8 cellular contexts compared by ENCODE assay signal in genomic region chr14:60655898-60656754, GRCh38. TPM values are rescaled to one million over a fixed set of nuclear protein-coding genes. Genes with fewer than 3 reads are reported as not detected.
DNase-seq lines count a peak whose midpoint lies in the region; ATAC-seq and TF ChIP-seq lines count a peak whose summit lies in the region.

No MANE protein-coding gene starts in this region.

- H3K27me3 ChIP-seq in neural cell (ENCODE audit: insufficient read depth, low read depth, low read length), result peaks cover 88% of the 10 kb centered on the region

- H3K36me3 ChIP-seq in neural cell (ENCODE audit: insufficient read depth, low read length), result no peaks in the 10 kb centered on the region

- no peak for TF ChIP-seq RAD21 in neural cell (conservative IDR thresholded peaks at IDR 0.05)

- H3K4me1 Mint-ChIP-seq in chondrocyte (ENCODE audit: low read depth), result peaks cover 75% of the 10 kb centered on the region

- H3K9me3 Mint-ChIP-seq in chondrocyte (ENCODE audit: low read depth), result no peaks in the 10 kb centered on the region

- DNase-seq in GM10266 (ENCODE audit: extremely low spot score), result peak; percentile 48
- peak; percentile 96 for DNase-seq in NCI-H128 (lab: John Stamatoyannopoulos, UW; ENCODE audit: unreplicated experiment)
- no peak for DNase-seq in chondrocyte (ENCODE audit: low spot score)
- DNase-seq in stimulated activated CD4-positive, alpha-beta T cell treated with anti-CD3 and anti-CD28 coated beads, Interleukin-2, amount 100 ng/mL, for 48 hours, result no peak
- no peak for DNase-seq in pons (ENCODE audit: low spot score)
- DNase-seq in NCI-H774 (lab: John Stamatoyannopoulos, UW), result no peak

- H3F3A ChIP-seq in neural cell (ENCODE audit: insufficient read depth, low read length, poor library complexity, severe bottlenecking), result no peaks in the 10 kb centered on the region

- ATAC-seq in HG02763 (IDR thresholded peaks at IDR 0.05; ENCODE audit: unreplicated experiment), result no peak

- H3K9ac ChIP-seq in neural cell (ENCODE audit: low read length), result no peak overlapping the region

- peak overlapping the region; percentile 92 for H3K27ac Mint-ChIP-seq in chondrocyte (ENCODE audit: unreplicated experiment)

- TF ChIP-seq CTCF in GM10266 (IDR thresholded peaks at IDR 0.05; ENCODE audit: control insufficient read depth, insufficient read depth, low read depth, missing control alignments) (no peak), chondrocyte (IDR thresholded peaks at IDR 0.05) (no peak), neural cell (IDR thresholded peaks at IDR 0.05; ENCODE audit: poor library complexity, severe bottlenecking) (no peak)

- H3K4me2 ChIP-seq in neural cell (ENCODE audit: low read length), result no peak overlapping the region

- H3K27ac ChIP-seq in neural cell (ENCODE audit: low read length), result no peak overlapping the region

- no peaks in the 10 kb centered on the region for H3K79me2 ChIP-seq in neural cell (replicated peaks; ENCODE audit: insufficient read depth, low read length)

- H4K20me1 ChIP-seq in neural cell (ENCODE audit: insufficient read depth), result no peaks in the 10 kb centered on the region

- no peaks in the 10 kb centered on the region for H3K27me3 Mint-ChIP-seq in chondrocyte (ENCODE audit: low read depth)

- no peaks in the 10 kb centered on the region for H3K36me3 Mint-ChIP-seq in chondrocyte (ENCODE audit: low read depth)

- TF ChIP-seq EP300 in neural cell (conservative IDR thresholded peaks at IDR 0.05; ENCODE audit: poor library complexity, severe bottlenecking), result no peak

- H3K4me3 Mint-ChIP-seq in chondrocyte (ENCODE audit: unreplicated experiment), result peak overlapping the region; percentile 52

- H3K9me2 ChIP-seq in neural cell (ENCODE audit: insufficient read depth, low read length), result no peaks in the 10 kb centered on the region

- peak overlapping the region; percentile 68 for H3K4me3 ChIP-seq in neural cell (ENCODE audit: low read length)

- H3K9me3 ChIP-seq in neural cell (ENCODE audit: low read length), result no peaks in the 10 kb centered on the region

- no peak overlapping the region for H2AFZ ChIP-seq in neural cell (ENCODE audit: low read depth, low read length)

TF ChIP-seq in neural cell, 6 proteins besides CTCF, POLR2A, EP300 and RAD21:
- peak; percentile 67 for TF ChIP-seq EZH2 (IDR thresholded peaks at IDR 0.05; ENCODE audit: borderline replicate concordance, insufficient read depth, low read length, poor library complexity, severe bottlenecking)
- no peak for TF ChIP-seq TAF1 (IDR thresholded peaks at IDR 0.05; ENCODE audit: low read depth)
- TF ChIP-seq, protein P1, sequence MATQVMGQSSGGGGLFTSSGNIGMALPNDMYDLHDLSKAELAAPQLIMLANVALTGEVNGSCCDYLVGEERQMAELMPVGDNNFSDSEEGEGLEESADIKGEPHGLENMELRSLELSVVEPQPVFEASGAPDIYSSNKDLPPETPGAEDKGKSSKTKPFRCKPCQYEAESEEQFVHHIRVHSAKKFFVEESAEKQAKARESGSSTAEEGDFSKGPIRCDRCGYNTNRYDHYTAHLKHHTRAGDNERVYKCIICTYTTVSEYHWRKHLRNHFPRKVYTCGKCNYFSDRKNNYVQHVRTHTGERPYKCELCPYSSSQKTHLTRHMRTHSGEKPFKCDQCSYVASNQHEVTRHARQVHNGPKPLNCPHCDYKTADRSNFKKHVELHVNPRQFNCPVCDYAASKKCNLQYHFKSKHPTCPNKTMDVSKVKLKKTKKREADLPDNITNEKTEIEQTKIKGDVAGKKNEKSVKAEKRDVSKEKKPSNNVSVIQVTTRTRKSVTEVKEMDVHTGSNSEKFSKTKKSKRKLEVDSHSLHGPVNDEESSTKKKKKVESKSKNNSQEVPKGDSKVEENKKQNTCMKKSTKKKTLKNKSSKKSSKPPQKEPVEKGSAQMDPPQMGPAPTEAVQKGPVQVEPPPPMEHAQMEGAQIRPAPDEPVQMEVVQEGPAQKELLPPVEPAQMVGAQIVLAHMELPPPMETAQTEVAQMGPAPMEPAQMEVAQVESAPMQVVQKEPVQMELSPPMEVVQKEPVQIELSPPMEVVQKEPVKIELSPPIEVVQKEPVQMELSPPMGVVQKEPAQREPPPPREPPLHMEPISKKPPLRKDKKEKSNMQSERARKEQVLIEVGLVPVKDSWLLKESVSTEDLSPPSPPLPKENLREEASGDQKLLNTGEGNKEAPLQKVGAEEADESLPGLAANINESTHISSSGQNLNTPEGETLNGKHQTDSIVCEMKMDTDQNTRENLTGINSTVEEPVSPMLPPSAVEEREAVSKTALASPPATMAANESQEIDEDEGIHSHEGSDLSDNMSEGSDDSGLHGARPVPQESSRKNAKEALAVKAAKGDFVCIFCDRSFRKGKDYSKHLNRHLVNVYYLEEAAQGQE (IDR thresholded peaks at IDR 0.05; ENCODE audit: borderline replicate concordance), result no peak
- no peak for TF ChIP-seq SMC3 (conservative IDR thresholded peaks at IDR 0.05; ENCODE audit: poor library complexity)
- TF ChIP-seq MXI1 (conservative IDR thresholded peaks at IDR 0.05; ENCODE audit: poor library complexity, severe bottlenecking), result no peak
- TF ChIP-seq POLR2AphosphoS5 (IDR thresholded peaks at IDR 0.05), result peak; percentile 16

RNA-seq across cellular contexts. Expression of gene SIX1, which starts 6.8 kb away (rescaled TPM):
- 92.0 to 204 TPM (median 94.6 TPM) in 3 replicates for total RNA-seq in chondrocyte
- polyA plus RNA-seq in neural cell, result not detected in 2 replicates
- polyA minus RNA-seq in neural cell, result not detected in 2 replicates

Comparison
In these comparisons a context has a peak if more than half of its experiments do, and no peak if none do; other contexts are left out.
1. DNase-seq: peak in GM10266 (single experiment) and NCI-H128 (single experiment); none in chondrocyte (single experiment), stimulated activated CD4-positive, alpha-beta T cell treated with anti-CD3 and anti-CD28 coated beads, Interleukin-2, amount 100 ng/mL, for 48 hours (0 of 2), pons (single experiment) and NCI-H774 (single experiment).